ENCODE assay signal across 12 cellular contexts in the genomic region with DNA sequence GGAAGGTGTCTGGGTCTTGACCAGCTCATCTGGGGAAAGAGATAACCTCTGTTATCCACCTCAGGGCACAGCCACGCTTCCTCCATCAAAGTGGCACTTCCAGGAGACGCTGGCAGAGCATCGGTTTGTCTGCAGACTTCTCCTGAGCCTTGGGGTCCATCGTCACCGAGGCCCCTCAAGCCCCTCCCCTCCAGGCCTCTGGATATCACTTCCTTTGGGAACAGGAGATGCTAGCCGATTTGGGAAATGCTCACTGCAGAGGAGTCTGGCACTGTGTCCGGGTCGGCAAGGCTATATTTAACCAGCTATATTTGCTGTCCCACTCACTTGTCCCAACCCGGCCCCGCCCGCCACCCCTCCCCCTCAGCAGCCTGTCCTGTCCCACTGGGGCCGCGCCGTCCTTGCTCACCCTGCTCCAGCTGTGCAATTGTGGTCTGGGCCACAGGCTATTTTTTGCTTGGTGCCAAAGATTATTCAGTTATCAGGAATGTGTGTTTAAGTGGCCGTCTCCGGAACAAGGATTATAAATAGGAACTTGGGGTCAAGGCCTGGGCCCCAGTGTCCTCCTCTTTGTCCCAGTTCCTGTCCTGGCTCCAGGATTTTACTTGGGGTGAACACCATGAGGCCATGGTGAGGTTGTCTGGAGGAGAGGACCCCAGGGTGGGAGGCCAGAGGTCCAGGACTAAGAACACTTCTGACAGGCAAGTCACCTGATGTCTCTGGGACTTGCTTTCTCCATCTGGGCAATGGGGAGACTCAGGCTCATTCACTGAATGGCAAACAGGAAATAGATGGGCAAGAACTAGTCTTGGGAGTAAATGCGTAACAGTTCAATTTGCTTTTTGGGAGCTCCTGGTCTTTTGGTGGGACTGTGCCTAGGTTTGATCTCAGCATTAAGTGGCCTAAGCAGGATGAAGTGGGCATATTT.
DNase-seq lines count a peak whose midpoint lies in the region; ATAC-seq and TF ChIP-seq lines count a peak whose summit lies in the region.
"Had no signal": no experiment of that assay in that cellular context is flagged by ENCODE, and none has a peak within 500 bp of the region (broad histone marks: within the 10 kb centered on the region; RNA-seq: fewer than 3 reads in every experiment).

No MANE protein-coding gene starts in this region.

- no peaks in the 10 kb centered on the region for H4K20me1 ChIP-seq in BLaER1 treated with 17β-estradiol and CSF1 and Interleukin-3, amounts not matched to agents 10 nM and 100 nM

- POLR2A ChIA-PET in Caco-2 (lab: Charles Lee): no interaction called here

- TF ChIP-seq CTCF in foreskin fibroblast (IDR thresholded peaks at IDR 0.05; ENCODE audit: low read depth, low read length) (no peak), psoas muscle (IDR thresholded peaks at IDR 0.05) (no peak), Caco-2 (IDR thresholded peaks at IDR 0.05; ENCODE audit: insufficient read depth in 1 of 2, low read depth in 1 of 2, low read length in 1 of 2, severe bottlenecking in 1 of 2, unreplicated experiment in 1 of 2) (no peak)

- peaks cover 8% of the 10 kb centered on the region for H3K4me1 Mint-ChIP-seq in Caco-2 (ENCODE audit: low read depth, unreplicated experiment)
- H3K4me1 Mint-ChIP-seq: central memory CD8-positive, alpha-beta T cell had no signal

- no TSS peak for BruUV-seq in Caco-2 (replicated peaks; lab: Mats Ljungman, UMichigan)

- no peaks in the 10 kb centered on the region for H3K36me3 ChIP-seq in BLaER1 treated with 17β-estradiol and CSF1 and Interleukin-3, amounts not matched to agents 10 nM and 100 nM
- H3K36me3 ChIP-seq in psoas muscle (ENCODE audit: insufficient read depth in 1 of 2, low read depth in 1 of 2): no peaks in the 10 kb centered on the region
- H3K36me3 ChIP-seq in Caco-2 (ENCODE audit: control insufficient read depth, insufficient read depth, low read length): no peaks in the 10 kb centered on the region

- H3K4me3 Mint-ChIP-seq in Caco-2 (ENCODE audit: unreplicated experiment): no peak overlapping the region
- H3K4me3 Mint-ChIP-seq: central memory CD8-positive, alpha-beta T cell had no signal

- intact Hi-C loops in psoas muscle (cut with DNase I): no loop called here
- intact Hi-C loops in Caco-2 (cut with micrococcal nuclease; ENCODE audit: unreplicated experiment): no loop called here

- CTCF ChIA-PET in Caco-2 (lab: Charles Lee): no interaction called here

- H3K9me3 Mint-ChIP-seq in Caco-2 (ENCODE audit: unreplicated experiment): peaks cover 3% of the 10 kb centered on the region

- peaks cover 0 to 5% (median 0%) of the 10 kb centered on the region in 11 experiments; a peak in 2 of 22 replicates for H3K9me3 ChIP-seq in BLaER1 treated with 17β-estradiol and CSF1 and Interleukin-3, amounts not matched to agents 10 nM and 100 nM (replicated peaks in 1 of 11)
- H3K9me3 ChIP-seq in psoas muscle: no peaks in the 10 kb centered on the region
- H3K9me3 ChIP-seq in Caco-2: no peaks in the 10 kb centered on the region

- peak overlapping the region in 4 of 11 experiments; percentile 32 to 46 (median 40); a peak in 5 of 22 replicates for H3K9ac ChIP-seq in BLaER1 treated with 17β-estradiol and CSF1 and Interleukin-3, amounts not matched to agents 10 nM and 100 nM

- no peak overlapping the region for H3K27ac Mint-ChIP-seq in Caco-2 (ENCODE audit: unreplicated experiment)

- H3K36me3 Mint-ChIP-seq in Caco-2 (ENCODE audit: insufficient read depth, unreplicated experiment): no peaks in the 10 kb centered on the region

- DNase-seq in T1000 (lab: John Stamatoyannopoulos, UW): peak; percentile 51
- DNase-seq in foreskin fibroblast: peak; percentile 77 to 91
- DNase-seq in psoas muscle: peak; percentile 97
- DNase-seq in cerebellum (ENCODE audit: low spot score): no peak
- no peak for DNase-seq in COLO668 (lab: John Stamatoyannopoulos, UW; ENCODE audit: unreplicated experiment)
- DNase-seq in Caco-2: no peak
- DNase-seq: activated CD4-positive, CD25-positive, alpha-beta regulatory T cell treated with anti-CD3 and anti-CD28 coated beads, Interleukin-2, amount 50 U/mL, for 72 hours; mesendoderm; NCI-H510A had no signal

- H3K27me3 Mint-ChIP-seq in Caco-2 (ENCODE audit: insufficient read depth, unreplicated experiment): no peaks in the 10 kb centered on the region

- H3K4me1 ChIP-seq in BLaER1 treated with 17β-estradiol and CSF1 and Interleukin-3, amounts not matched to agents 10 nM and 100 nM: peaks cover 8 to 72% (median 60%) of the 10 kb centered on the region in 10 experiments
- peaks cover 59% of the 10 kb centered on the region for H3K4me1 ChIP-seq in psoas muscle
- peaks cover 8% of the 10 kb centered on the region; the same call in 1 of the 2 replicates for H3K4me1 ChIP-seq in Caco-2

- ATAC-seq in psoas muscle (peak; percentile 88 to 94 (median 93)), GM18867 (IDR thresholded peaks at IDR 0.05; ENCODE audit: unreplicated experiment) (no peak)

- peak overlapping the region in 2 of 10 experiments; percentile 14 to 40; a peak in 3 of 20 replicates for H3K4me3 ChIP-seq in BLaER1 treated with 17β-estradiol and CSF1 and Interleukin-3, amounts not matched to agents 10 nM and 100 nM
- H3K4me3 ChIP-seq in foreskin fibroblast (ENCODE audit: low read depth in 1 of 2, low read length in 2 of 2) (no peak overlapping the region), psoas muscle (no peak overlapping the region), Caco-2 (ENCODE audit: low read depth, low read length) (no peak overlapping the region)

- H3K27me3 ChIP-seq in BLaER1 treated with 17β-estradiol and CSF1 and Interleukin-3, amounts not matched to agents 10 nM and 100 nM: no peaks in the 10 kb centered on the region
- H3K27me3 ChIP-seq in psoas muscle (ENCODE audit: insufficient read depth in 3 of 3, low read length in 2 of 3) (no peaks in the 10 kb centered on the region), Caco-2 (replicated peaks; ENCODE audit: control insufficient read depth, insufficient read depth, low read length) (no peaks in the 10 kb centered on the region)

- peak overlapping the region in 8 of 11 experiments; percentile 28 to 73 (median 52); a peak in 15 of 22 replicates for H3K27ac ChIP-seq in BLaER1 treated with 17β-estradiol and CSF1 and Interleukin-3, amounts not matched to agents 10 nM and 100 nM
- H3K27ac ChIP-seq in psoas muscle: peak overlapping the region; percentile 81

- 10 to 15% (median 13%) methylated on average over 17 of the region's 17 CpGs for WGBS in psoas muscle, 3 donors

- H3K4me2 ChIP-seq in BLaER1 treated with 17β-estradiol and CSF1 and Interleukin-3, amounts not matched to agents 10 nM and 100 nM: peak overlapping the region; percentile 23 to 91 (median 82)

Comparison
In these comparisons a context has a peak if more than half of its experiments do, and no peak if none do; other contexts are left out.
1. DNase-seq: peak in T1000 (single experiment), foreskin fibroblast (2 of 2) and psoas muscle (2 of 2); none in cerebellum (single experiment), COLO668 (single experiment) and Caco-2 (0 of 2).